ENCODE assay signal across 9 cellular contexts in the genomic region with DNA sequence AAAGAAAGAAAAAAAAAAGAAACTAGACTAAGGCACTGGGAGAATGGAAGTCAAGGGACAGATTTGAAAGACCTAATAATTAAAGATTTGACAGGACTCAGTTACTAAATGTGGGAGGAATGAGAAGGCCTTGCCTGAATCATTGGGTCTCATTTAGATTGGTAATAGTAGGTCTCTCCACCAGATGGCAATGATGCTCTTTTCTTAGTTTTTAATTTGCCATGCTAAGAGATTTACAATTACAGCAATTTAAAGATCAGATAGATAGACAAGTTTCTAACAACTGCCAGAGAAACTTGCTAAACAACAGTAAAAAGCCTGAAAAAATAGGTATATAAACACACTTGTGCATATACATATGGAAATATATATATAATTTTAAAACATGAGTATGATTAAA. TPM values are rescaled to one million over a fixed set of nuclear protein-coding genes. Genes with fewer than 3 reads are reported as not detected.
A peak's percentile ranks its signal among the peaks of the same experiment; 100 is the strongest.
DNase-seq lines count a peak whose midpoint lies in the region; ATAC-seq, FAIRE-seq and TF ChIP-seq lines count a peak whose summit lies in the region.
"Had no signal": no experiment of that assay in that cellular context is flagged by ENCODE, and none has a peak within 500 bp of the region (broad histone marks: within the 10 kb centered on the region; RNA-seq: fewer than 3 reads in every experiment).

No MANE protein-coding gene starts in this region.

- H3K27ac ChIP-seq in OCI-LY1 (ENCODE audit: low read depth, low read length, poor library complexity, severe bottlenecking) (no peak overlapping the region), pancreas (no peak overlapping the region)
- H3K27ac ChIP-seq: epithelial cell of prostate had no signal

- no peak overlapping the region for H2AFZ ChIP-seq in OCI-LY1 (ENCODE audit: low read length)

- TF ChIP-seq CTCF in GM12872 (IDR thresholded peaks at IDR 0.05; ENCODE audit: insufficient read depth, low read depth, low read length) (peak; percentile 29; the same call in 1 of the 3 replicates), OCI-LY1 (IDR thresholded peaks at IDR 0.05; ENCODE audit: low read length) (peak; percentile 52), pancreas (IDR thresholded peaks at IDR 0.05) (peak in 2 of 4 donors; percentile 19 to 29)

- H3K79me2 ChIP-seq in OCI-LY1 (ENCODE audit: insufficient read depth, low read length) = no peaks in the 10 kb centered on the region

- no peak for FAIRE-seq in pancreas (lab: Jason Lieb, UNC)

- H3K4me2 ChIP-seq in OCI-LY1 (ENCODE audit: low read length) = no peak overlapping the region

- H3F3A ChIP-seq in OCI-LY1 (ENCODE audit: insufficient read depth, low read length) = no peaks in the 10 kb centered on the region

- H3K9me3 ChIP-seq in OCI-LY1 (ENCODE audit: low read length) (no peaks in the 10 kb centered on the region), pancreas (no peaks in the 10 kb centered on the region)

- no peaks in the 10 kb centered on the region for H3K36me3 ChIP-seq in OCI-LY1 (ENCODE audit: insufficient read depth, low read length)
- H3K36me3 ChIP-seq in pancreas = peaks cover 0 to 4% (median 0%) of the 10 kb centered on the region in 3 donors

- H3K9ac ChIP-seq in OCI-LY1 (ENCODE audit: low read length) = no peak overlapping the region

- no peaks in the 10 kb centered on the region for H4K20me1 ChIP-seq in OCI-LY1 (ENCODE audit: insufficient read depth, low read length)

- H3K9me2 ChIP-seq in OCI-LY1 (ENCODE audit: low read depth, low read length) = no peaks in the 10 kb centered on the region

- H3K4me1 ChIP-seq in OCI-LY1 (ENCODE audit: insufficient read depth, low read length, severe bottlenecking) (no peaks in the 10 kb centered on the region), pancreas (no peaks in the 10 kb centered on the region)

- TF ChIP-seq POLR2A in erythroblast (IDR thresholded peaks at IDR 0.05; ENCODE audit: low read length) = no peak

- ATAC-seq in pancreas = peak in 3 of 4 donors; percentile 46 to 56 (median 48)
- ATAC-seq in HG03354 (IDR thresholded peaks at IDR 0.05; ENCODE audit: poor library complexity, severe bottlenecking, unreplicated experiment) = no peak

- H3K4me3 ChIP-seq in OCI-LY1 (ENCODE audit: low read depth, low read length, poor library complexity, severe bottlenecking) (no peak overlapping the region), pancreas (no peak overlapping the region)

- DNase-seq in AG08395 (ENCODE audit: low spot score) (peak; percentile 59), erythroblast (lab: John Stamatoyannopoulos, UW) (peak; percentile 36 to 57), pancreas (no peak), UCSD-AML1 (lab: John Stamatoyannopoulos, UW; ENCODE audit: unreplicated experiment) (no peak)
- no peak for DNase-seq in activated CD4-positive, alpha-beta T cell treated with anti-CD3 and anti-CD28 coated beads, Interleukin-2, amount 50 U/mL, for 4 hours

- intact Hi-C loops in pancreas (cut with DNase I) = no loop called here

- no peaks in the 10 kb centered on the region for H3K27me3 ChIP-seq in OCI-LY1 (ENCODE audit: insufficient read depth, low read length)
- no peaks in the 10 kb centered on the region for H3K27me3 ChIP-seq in pancreas

RNA-seq across cellular contexts. Expression of a gene that starts 15.3 kb away (rescaled TPM):
- 10 to 100 TPM in 1 of 6 donors, 1 to 10 TPM in 5; 4.0 to 10.3 (median 5.1) TPM for total RNA-seq in pancreas
- polyA plus RNA-seq in pancreas = 1 to 10 TPM; 5.6 to 7.3 TPM

RNA-seq across cellular contexts. Expression of a gene that starts 15.5 kb away (rescaled TPM):
- 10 to 100 TPM in 3 of 6 donors, 1 to 10 TPM in 3; 8.1 to 13.3 (median 9.8) TPM for total RNA-seq in pancreas
- polyA plus RNA-seq in pancreas = 10 to 100 TPM in 1 of 2 donors, 1 to 10 TPM in 1; 5.0 to 14.4 TPM

Comparison
In these comparisons a context has a peak if more than half of its experiments do, and no peak if none do; other contexts are left out.
1. DNase-seq: peak in AG08395 (single experiment) and erythroblast (2 of 2); none in pancreas (0 of 6), activated CD4-positive, alpha-beta T cell treated with anti-CD3 and anti-CD28 coated beads, Interleukin-2, amount 50 U/mL, for 4 hours (0 of 2) and UCSD-AML1 (single experiment).